Comparison of ENCODE assay signal across 8 cellular contexts in genomic region chr14:89186850-89187376, GRCh38.
DNase-seq lines count a peak whose midpoint lies in the region; ATAC-seq and TF ChIP-seq lines count a peak whose summit lies in the region.

No MANE protein-coding gene starts in this region.

- no peak overlapping the region for H3K4me3 ChIP-seq in fibroblast of mammary gland (ENCODE audit: control insufficient read depth, low read depth, low read length)
- peak overlapping the region in 2 of 3 donors; percentile 51 to 55 for H3K4me3 ChIP-seq in skeletal muscle tissue (ENCODE audit: low read length in 3 of 3)

- H3K4me1 ChIP-seq in skeletal muscle tissue (ENCODE audit: control insufficient read depth in 3 of 3, insufficient read depth in 3 of 3, low read length in 3 of 3) = peaks cover 40 to 45% (median 41%) of the 10 kb centered on the region in 3 donors

- no peaks in the 10 kb centered on the region for H3K9me3 ChIP-seq in skeletal muscle tissue (ENCODE audit: control insufficient read depth in 3 of 3, low read length in 3 of 3)

- H3K9ac ChIP-seq in skeletal muscle tissue (ENCODE audit: low read depth in 1 of 3, low read length in 3 of 3) = peak overlapping the region in 2 of 3 donors; percentile 57 to 69

- DNase-seq in NCI-H1436 (lab: John Stamatoyannopoulos, UW) = peak; percentile 72
- DNase-seq in fibroblast of mammary gland (ENCODE audit: low read depth) = peak; percentile 15
- DNase-seq in NCI-H2227 treated with DMSO at 0.1 percent for 48 hours (lab: John Stamatoyannopoulos, UW) = no peak
- DNase-seq in AG08395 (ENCODE audit: low spot score) = no peak
- no peak for DNase-seq in A172 (ENCODE audit: low spot score)

- H3K36me3 ChIP-seq in skeletal muscle tissue (ENCODE audit: control insufficient read depth in 3 of 3, insufficient read depth in 3 of 3, low read length in 3 of 3) = peaks cover 3 to 6% (median 4%) of the 10 kb centered on the region in 3 donors

- ATAC-seq in GM21786 (IDR thresholded peaks at IDR 0.05; ENCODE audit: unreplicated experiment) (peak; percentile 63), HG02798 (IDR thresholded peaks at IDR 0.05; ENCODE audit: poor library complexity, unreplicated experiment) (no peak)

- H3K27ac ChIP-seq in skeletal muscle tissue (ENCODE audit: low read depth, low read length) = peak overlapping the region; percentile 95

- no peaks in the 10 kb centered on the region for H3K27me3 ChIP-seq in skeletal muscle tissue (ENCODE audit: control insufficient read depth in 3 of 3, insufficient read depth in 3 of 3, low read length in 3 of 3)

- TF ChIP-seq CTCF in fibroblast of mammary gland (conservative IDR thresholded peaks at IDR 0.05; ENCODE audit: control insufficient read depth, insufficient read depth, low read depth, low read length) = no peak

Comparison
In these comparisons a context has a peak if more than half of its experiments do, and no peak if none do; other contexts are left out.
1. DNase-seq: peak in NCI-H1436 (single experiment) and fibroblast of mammary gland (single experiment); none in NCI-H2227 treated with DMSO at 0.1 percent for 48 hours (single experiment), AG08395 (single experiment) and A172 (single experiment).